In genomic region chr18:46152808-46153617, GRCh38 we compare ENCODE assay signal across 12 cellular contexts. TPM values are rescaled to one million over a fixed set of nuclear protein-coding genes. Genes with fewer than 3 reads are reported as not detected.
DNase-seq lines count a peak whose midpoint lies in the region; ATAC-seq and TF ChIP-seq lines count a peak whose summit lies in the region.
"Had no signal": no experiment of that assay in that cellular context is flagged by ENCODE, and none has a peak within 500 bp of the region (broad histone marks: within the 10 kb centered on the region; RNA-seq: fewer than 3 reads in every experiment).

No MANE protein-coding gene starts in this region.

- peak; percentile 20 for TF ChIP-seq POLR2A in erythroblast (IDR thresholded peaks at IDR 0.05; ENCODE audit: low read length)
- TF ChIP-seq POLR2A in stomach (IDR thresholded peaks at IDR 0.05): no peak

- no peak overlapping the region for H3K4me3 Mint-ChIP-seq in activated CD4-positive, alpha-beta memory T cell treated with anti-CD3 and anti-CD28 coated beads for 36 hours

- no peak for TF ChIP-seq EP300 in stomach (IDR thresholded peaks at IDR 0.05)

- peak overlapping the region; percentile 76 for H3K4me2 ChIP-seq in GM23248 (ENCODE audit: unreplicated experiment)

- no peaks in the 10 kb centered on the region for H3K27me3 ChIP-seq in GM23248 (replicated peaks; ENCODE audit: insufficient read depth)
- no peaks in the 10 kb centered on the region for H3K27me3 ChIP-seq in stomach
- H3K27me3 ChIP-seq: right lobe of liver, tibial nerve had no signal

- H3K4me3 ChIP-seq in GM23248: peak overlapping the region; percentile 53
- no peak overlapping the region for H3K4me3 ChIP-seq in stomach
- H3K4me3 ChIP-seq: right lobe of liver, tibial nerve had no signal

- H3K4me1 ChIP-seq in GM23248 (ENCODE audit: insufficient read depth): peaks cover 38% of the 10 kb centered on the region
- no peaks in the 10 kb centered on the region for H3K4me1 ChIP-seq in stomach
- H3K4me1 ChIP-seq: right lobe of liver had no signal

- peak overlapping the region; percentile 65 for H3K27ac ChIP-seq in GM23248
- H3K27ac ChIP-seq in stomach: no peak overlapping the region
- H3K27ac ChIP-seq: right lobe of liver, tibial nerve had no signal

- intact Hi-C loops in stomach (cut with DNase I; ENCODE audit: low total_unique reads): no loop called here
- intact Hi-C loops in activated CD4-positive, alpha-beta memory T cell treated with anti-CD3 and anti-CD28 coated beads for 36 hours (cut with micrococcal nuclease): no loop called here

- no peaks in the 10 kb centered on the region for H4K20me1 ChIP-seq in GM23248 (ENCODE audit: insufficient read depth)

- peaks cover 69% of the 10 kb centered on the region for H3K4me1 Mint-ChIP-seq in activated CD4-positive, alpha-beta memory T cell treated with anti-CD3 and anti-CD28 coated beads for 36 hours (ENCODE audit: low read depth)

- no peaks in the 10 kb centered on the region for H3K9me3 Mint-ChIP-seq in activated CD4-positive, alpha-beta memory T cell treated with anti-CD3 and anti-CD28 coated beads for 36 hours

- H3F3A ChIP-seq in GM23248 (ENCODE audit: insufficient read depth): peaks cover 29% of the 10 kb centered on the region

- DNase-seq in GM23248 (peak; percentile 78), NCI-H526 treated with DMSO at 0.1 percent for 48 hours (lab: John Stamatoyannopoulos, UW) (peak; percentile 34), erythroblast (lab: John Stamatoyannopoulos, UW) (peak; percentile 91 to 100), retina (peak; percentile 63), stomach (no peak)
- DNase-seq in activated CD4-positive, alpha-beta memory T cell treated with anti-CD3 and anti-CD28 coated beads for 36 hours: no peak
- DNase-seq: activated T-cell treated with anti-CD3 and anti-CD28 coated beads, Interleukin-2, amount 50 U/mL, for 48 hours; foreskin melanocyte; right lobe of liver had no signal

- peak overlapping the region; percentile 63 for H2AFZ ChIP-seq in GM23248

- H3K79me2 ChIP-seq in GM23248 (ENCODE audit: insufficient read depth): no peaks in the 10 kb centered on the region

- H3K36me3 ChIP-seq in GM23248 (ENCODE audit: low read depth) (no peaks in the 10 kb centered on the region), stomach (no peaks in the 10 kb centered on the region)
- H3K36me3 ChIP-seq: right lobe of liver had no signal

- no peak for ATAC-seq in HG03442 (IDR thresholded peaks at IDR 0.05; ENCODE audit: unreplicated experiment)
- no peak for ATAC-seq in HG02678 (IDR thresholded peaks at IDR 0.05; ENCODE audit: unreplicated experiment)
- ATAC-seq: right lobe of liver had no signal

- H3K9me3 ChIP-seq in GM23248 (ENCODE audit: low read depth): no peaks in the 10 kb centered on the region
- H3K9me3 ChIP-seq in stomach: no peaks in the 10 kb centered on the region
- H3K9me3 ChIP-seq: right lobe of liver, tibial nerve had no signal

- no peak overlapping the region for H3K27ac Mint-ChIP-seq in activated CD4-positive, alpha-beta memory T cell treated with anti-CD3 and anti-CD28 coated beads for 36 hours

- POLR2A ChIA-PET in activated CD4-positive, alpha-beta memory T cell treated with anti-CD3 and anti-CD28 coated beads for 36 hours (lab: Charles Lee): no interaction called here

- no peaks in the 10 kb centered on the region for H3K36me3 Mint-ChIP-seq in activated CD4-positive, alpha-beta memory T cell treated with anti-CD3 and anti-CD28 coated beads for 36 hours

- peak overlapping the region; percentile 47; the same call in 1 of the 2 replicates for H3K9ac ChIP-seq in GM23248

- 15 to 19% methylated on average over 8 of the region's 8 CpGs for WGBS in GM23248 (ENCODE audit: low coverage in 1 of 2, low lambda C conversion rate in 2 of 2, missing lambda C conversion rate in 2 of 2), 2 experiments
- WGBS in stomach, 5 donors: 22 to 56% (median 42%) methylated on average over 6 to 8 of the region's 8 CpGs

- CTCF ChIA-PET in activated CD4-positive, alpha-beta memory T cell treated with anti-CD3 and anti-CD28 coated beads for 36 hours (lab: Charles Lee): interaction anchor here (1.0 to 7.9 kb wide), 3 partner anchors 20 to 506 kb away, joined by 3 to 135 read pairs (median 63); partner anchors contain the start of gene LOXHD1

- H3K9me2 ChIP-seq in GM23248 (ENCODE audit: insufficient read depth): no peaks in the 10 kb centered on the region

- TF ChIP-seq CTCF in stomach (IDR thresholded peaks at IDR 0.05): no peak

- no peaks in the 10 kb centered on the region for H3K27me3 Mint-ChIP-seq in activated CD4-positive, alpha-beta memory T cell treated with anti-CD3 and anti-CD28 coated beads for 36 hours

- in situ Hi-C loops in GM23248 (cut with MboI): loop anchor here (25.0 kb wide), 1 partner anchor 334 kb away; no protein-coding TSS in a partner anchor

RNA-seq across cellular contexts. Expression of gene HAUS1, which starts 48.8 kb away (rescaled TPM):
- 24.2 and 31.9 TPM in 2 replicates for total RNA-seq in GM23248 (2014; rRNA removed; shearing (Covaris generic))
- polyA plus RNA-seq in GM23248 (2016; fragmentation: Nextera tagmentation; extraction: Ambion mirVana) (33.6 and 36.9 TPM in 2 replicates), stomach (10 to 100 TPM; 23.5 to 32.1 (median 28.6) TPM)
- 10 to 100 TPM in 2 of 5 donors, 1 to 10 TPM in 2, not detected in 1; 2.2 to 32.3 (median 16.7) TPM for total RNA-seq in stomach
- total RNA-seq in activated CD4-positive, alpha-beta memory T cell treated with anti-CD3 and anti-CD28 coated beads for 36 hours: 10 to 100 TPM; 57.4 to 65.5 TPM

RNA-seq across cellular contexts. Expression of gene ATP5F1A, which starts 54.9 kb away (rescaled TPM):
- total RNA-seq in GM23248 (2014; rRNA removed; shearing (Covaris generic)): 562 and 618 TPM in 2 replicates
- polyA plus RNA-seq in GM23248 (2016; fragmentation: Nextera tagmentation; extraction: Ambion mirVana) (353 and 366 TPM in 2 replicates), stomach (100 to 1,000 TPM; 275 to 406 (median 372) TPM)
- total RNA-seq in stomach: 100 to 1,000 TPM in 4 of 5 donors, 10 to 100 TPM in 1; 82.9 to 631 (median 583) TPM
- 100 to 1,000 TPM; 442 to 447 TPM for total RNA-seq in activated CD4-positive, alpha-beta memory T cell treated with anti-CD3 and anti-CD28 coated beads for 36 hours

Comparison
In these comparisons a context has a peak if more than half of its experiments do, and no peak if none do; other contexts are left out.
1. DNase-seq: peak in GM23248 (single experiment), NCI-H526 treated with DMSO at 0.1 percent for 48 hours (single experiment), erythroblast (2 of 2) and retina (single experiment); none in stomach (single experiment) and activated CD4-positive, alpha-beta memory T cell treated with anti-CD3 and anti-CD28 coated beads for 36 hours (single experiment).